In the genomic region with DNA sequence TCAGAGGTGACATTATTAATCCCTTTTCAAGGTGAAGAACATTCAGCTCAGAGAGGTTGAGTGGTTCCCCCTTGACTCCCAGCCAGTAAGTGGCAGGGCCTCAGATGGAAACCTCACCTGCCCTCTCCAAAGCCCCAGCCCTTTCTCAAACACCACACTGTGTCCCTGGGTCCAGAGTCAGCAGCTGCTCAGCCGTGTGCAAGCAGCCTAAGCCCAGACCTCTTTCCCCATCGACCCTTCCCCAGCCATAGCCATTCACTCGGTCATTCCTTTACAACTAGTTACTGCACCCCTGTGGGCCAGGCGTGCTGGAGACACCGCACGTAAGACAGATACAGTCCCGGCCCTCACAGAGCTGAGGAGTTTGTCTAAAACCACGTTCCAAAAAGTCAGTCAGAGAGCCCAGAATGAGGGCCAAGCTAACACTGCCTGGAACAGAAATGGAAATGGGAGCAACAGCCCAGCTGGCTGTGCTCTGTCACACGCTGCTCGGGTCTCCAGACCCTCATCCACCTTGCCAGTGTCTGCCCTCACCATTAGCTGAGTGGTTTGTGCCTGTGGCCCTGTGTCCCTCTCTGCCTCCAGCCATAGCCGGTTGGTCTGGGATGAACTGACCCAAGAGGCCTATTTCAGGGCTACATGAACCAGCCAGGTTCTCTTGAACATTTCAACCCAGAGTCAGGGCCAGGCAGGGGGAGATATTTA, we compare ENCODE assay signal across 12 cellular contexts. TPM values are rescaled to one million over a fixed set of nuclear protein-coding genes. Genes with fewer than 3 reads are reported as not detected.
DNase-seq lines count a peak whose midpoint lies in the region; ATAC-seq, FAIRE-seq and TF ChIP-seq lines count a peak whose summit lies in the region.
"Had no signal": no experiment of that assay in that cellular context is flagged by ENCODE, and none has a peak within 500 bp of the region (broad histone marks: within the 10 kb centered on the region; RNA-seq: fewer than 3 reads in every experiment).

No MANE protein-coding gene starts in this region.

- no peak for TF ChIP-seq EP300 in SK-N-SH (IDR thresholded peaks at IDR 0.05; ENCODE audit: borderline replicate concordance in 1 of 2, low read depth in 1 of 2, low read length in 1 of 2)

- peaks cover 28% of the 10 kb centered on the region for H3K4me1 ChIP-seq in ACC112 (ENCODE audit: control insufficient read depth, insufficient read depth, low read length, unreplicated experiment)
- peaks cover 3 to 19% of the 10 kb centered on the region in 2 experiments; a peak in 2 of 4 replicates for H3K4me1 ChIP-seq in SK-N-SH (ENCODE audit: control insufficient read depth in 1 of 2, insufficient read depth in 2 of 2, low read depth in 1 of 2, low read length in 1 of 2)
- peaks cover 79% of the 10 kb centered on the region for H3K4me1 ChIP-seq in left ventricle myocardium inferior
- H3K4me1 ChIP-seq in parathyroid adenoma = peaks cover 17% of the 10 kb centered on the region

- no peak overlapping the region; the same call in 1 of the 2 replicates for H3K4me2 ChIP-seq in SK-N-SH
- H3K4me2 ChIP-seq in parathyroid adenoma (ENCODE audit: low read length) = no peak overlapping the region

- intact Hi-C loops in left ventricle myocardium inferior (cut with micrococcal nuclease) = no loop called here

- DNase-seq in SK-N-SH = no peak
- DNase-seq in left ventricle myocardium inferior = no peak
- no peak for DNase-seq in SKM-1 (lab: John Stamatoyannopoulos, UW; ENCODE audit: unreplicated experiment)
- DNase-seq in RCC 7860 (ENCODE audit: low spot score) = no peak
- DNase-seq: kidney glomerular epithelial cell, MM.1S, NCI-H510A treated with DMSO at 0.1 percent for 48 hours had no signal

- H3K27me3 ChIP-seq in ACC112 (ENCODE audit: insufficient read depth, low read length) = peaks cover 35% of the 10 kb centered on the region
- no peaks in the 10 kb centered on the region for H3K27me3 ChIP-seq in SK-N-SH (ENCODE audit: insufficient read depth)
- H3K27me3 ChIP-seq in left ventricle myocardium inferior (ENCODE audit: low read depth) = peaks cover 26% of the 10 kb centered on the region
- H3K27me3 ChIP-seq in parathyroid adenoma (ENCODE audit: control insufficient read depth, insufficient read depth, low read length) = no peaks in the 10 kb centered on the region

- H3K4me3 ChIP-seq in ACC112 (ENCODE audit: low read depth, low read length) = no peak overlapping the region
- H3K4me3 ChIP-seq in SK-N-SH (ENCODE audit: low read depth in 2 of 2, low read length in 1 of 2) = no peak overlapping the region
- peak overlapping the region; percentile 22 for H3K4me3 ChIP-seq in left ventricle myocardium inferior
- no peak overlapping the region for H3K4me3 ChIP-seq in parathyroid adenoma (ENCODE audit: low read depth, low read length)

- no peaks in the 10 kb centered on the region for H4K20me1 ChIP-seq in SK-N-SH (ENCODE audit: insufficient read depth)

- H3F3A ChIP-seq in SK-N-SH (replicated peaks; ENCODE audit: insufficient read depth) = peaks cover 6% of the 10 kb centered on the region

- FAIRE-seq in RCC 7860 (lab: Jason Lieb, UNC) = no peak
- FAIRE-seq: GM18507 had no signal

- no peak overlapping the region for H3K9ac ChIP-seq in SK-N-SH
- no peak overlapping the region for H3K9ac ChIP-seq in parathyroid adenoma

- WGBS in SK-N-SH (ENCODE audit: low lambda C conversion rate) = 91% methylated on average over 10 of the region's 11 CpGs

- POLR2A ChIA-PET in SK-N-SH (lab: Yijun Ruan, JAX) = no interaction called here

- H3K27ac ChIP-seq in ACC112 (ENCODE audit: low read depth, low read length) (peak overlapping the region; percentile 6; the same call in 1 of the 2 replicates), SK-N-SH (ENCODE audit: low read depth in 2 of 2, low read length in 1 of 2) (peak overlapping the region in 1 of 2 experiments; percentile 16; a peak in 2 of 4 replicates), left ventricle myocardium inferior (replicated peaks) (peak overlapping the region; percentile 90), parathyroid adenoma (peak overlapping the region; percentile 50)

- H2AFZ ChIP-seq in ACC112 (ENCODE audit: low read length, unreplicated experiment) (no peak overlapping the region), SK-N-SH (ENCODE audit: low read depth) (peak overlapping the region; percentile 67; the same call in 1 of the 2 replicates), parathyroid adenoma (peak overlapping the region; percentile 82)

- TF ChIP-seq CTCF in SK-N-SH (IDR thresholded peaks at IDR 0.05) (no peak), left ventricle myocardium inferior (IDR thresholded peaks at IDR 0.05; ENCODE audit: borderline replicate concordance) (no peak), parathyroid adenoma (IDR thresholded peaks at IDR 0.05) (no peak)

- no peaks in the 10 kb centered on the region for H3K36me3 ChIP-seq in ACC112 (ENCODE audit: insufficient read depth, low read length)
- no peaks in the 10 kb centered on the region for H3K36me3 ChIP-seq in SK-N-SH (replicated peaks in 1 of 2; ENCODE audit: control insufficient read depth in 1 of 2, insufficient read depth in 2 of 2, low read length in 1 of 2)
- no peaks in the 10 kb centered on the region for H3K36me3 ChIP-seq in left ventricle myocardium inferior
- no peaks in the 10 kb centered on the region for H3K36me3 ChIP-seq in parathyroid adenoma (ENCODE audit: control insufficient read depth, insufficient read depth, low read length)

- H3K9me2 ChIP-seq in SK-N-SH = no peaks in the 10 kb centered on the region

- H3K79me2 ChIP-seq in ACC112 (ENCODE audit: control insufficient read depth, insufficient read depth, low read length, unreplicated experiment) = no peaks in the 10 kb centered on the region
- H3K79me2 ChIP-seq in SK-N-SH (ENCODE audit: insufficient read depth) = no peaks in the 10 kb centered on the region
- no peaks in the 10 kb centered on the region for H3K79me2 ChIP-seq in parathyroid adenoma

- TF ChIP-seq RAD21 in SK-N-SH (IDR thresholded peaks at IDR 0.05; ENCODE audit: low read length) = no peak

- CTCF ChIA-PET in SK-N-SH (lab: Yijun Ruan, JAX) = interaction anchor here (1.2 kb wide), 1 partner anchor 23 kb away, joined by 5 read pairs; no protein-coding TSS in a partner anchor

- no peaks in the 10 kb centered on the region for H3K9me3 ChIP-seq in SK-N-SH
- no peaks in the 10 kb centered on the region for H3K9me3 ChIP-seq in left ventricle myocardium inferior (replicated peaks)
- no peaks in the 10 kb centered on the region for H3K9me3 ChIP-seq in parathyroid adenoma (ENCODE audit: control insufficient read depth, low read length)

- ATAC-seq in GM21423 (IDR thresholded peaks at IDR 0.05; ENCODE audit: unreplicated experiment) (no peak), HG03342 (IDR thresholded peaks at IDR 0.05; ENCODE audit: unreplicated experiment) (no peak)

TF ChIP-seq in SK-N-SH, 30 proteins besides CTCF, POLR2A, EP300 and RAD21:
- TF ChIP-seq GATA2 (CRISPR knock-in tag; IDR thresholded peaks at IDR 0.05) (no peak), CHD2 (IDR thresholded peaks at IDR 0.05; ENCODE audit: low read length, partially characterized antibody) (no peak), ELF1 (IDR thresholded peaks at IDR 0.05) (no peak), FOXJ3 (CRISPR knock-in tag; IDR thresholded peaks at IDR 0.05) (no peak), GABPA (IDR thresholded peaks at IDR 0.05; ENCODE audit: low read depth) (no peak), TCF12 (IDR thresholded peaks at IDR 0.05) (no peak), MXI1 (IDR thresholded peaks at IDR 0.05; ENCODE audit: low read depth, low read length) (no peak), RCOR1 (IDR thresholded peaks at IDR 0.05; ENCODE audit: low read length) (no peak), YY1 (IDR thresholded peaks at IDR 0.05; ENCODE audit: low read depth) (no peak), NFIC (IDR thresholded peaks at IDR 0.05; ENCODE audit: borderline replicate concordance) (no peak)
- TF ChIP-seq, protein P1, sequence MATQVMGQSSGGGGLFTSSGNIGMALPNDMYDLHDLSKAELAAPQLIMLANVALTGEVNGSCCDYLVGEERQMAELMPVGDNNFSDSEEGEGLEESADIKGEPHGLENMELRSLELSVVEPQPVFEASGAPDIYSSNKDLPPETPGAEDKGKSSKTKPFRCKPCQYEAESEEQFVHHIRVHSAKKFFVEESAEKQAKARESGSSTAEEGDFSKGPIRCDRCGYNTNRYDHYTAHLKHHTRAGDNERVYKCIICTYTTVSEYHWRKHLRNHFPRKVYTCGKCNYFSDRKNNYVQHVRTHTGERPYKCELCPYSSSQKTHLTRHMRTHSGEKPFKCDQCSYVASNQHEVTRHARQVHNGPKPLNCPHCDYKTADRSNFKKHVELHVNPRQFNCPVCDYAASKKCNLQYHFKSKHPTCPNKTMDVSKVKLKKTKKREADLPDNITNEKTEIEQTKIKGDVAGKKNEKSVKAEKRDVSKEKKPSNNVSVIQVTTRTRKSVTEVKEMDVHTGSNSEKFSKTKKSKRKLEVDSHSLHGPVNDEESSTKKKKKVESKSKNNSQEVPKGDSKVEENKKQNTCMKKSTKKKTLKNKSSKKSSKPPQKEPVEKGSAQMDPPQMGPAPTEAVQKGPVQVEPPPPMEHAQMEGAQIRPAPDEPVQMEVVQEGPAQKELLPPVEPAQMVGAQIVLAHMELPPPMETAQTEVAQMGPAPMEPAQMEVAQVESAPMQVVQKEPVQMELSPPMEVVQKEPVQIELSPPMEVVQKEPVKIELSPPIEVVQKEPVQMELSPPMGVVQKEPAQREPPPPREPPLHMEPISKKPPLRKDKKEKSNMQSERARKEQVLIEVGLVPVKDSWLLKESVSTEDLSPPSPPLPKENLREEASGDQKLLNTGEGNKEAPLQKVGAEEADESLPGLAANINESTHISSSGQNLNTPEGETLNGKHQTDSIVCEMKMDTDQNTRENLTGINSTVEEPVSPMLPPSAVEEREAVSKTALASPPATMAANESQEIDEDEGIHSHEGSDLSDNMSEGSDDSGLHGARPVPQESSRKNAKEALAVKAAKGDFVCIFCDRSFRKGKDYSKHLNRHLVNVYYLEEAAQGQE (IDR thresholded peaks at IDR 0.05; ENCODE audit: low read depth, low read length) = no peak
- TF ChIP-seq, protein P2, sequence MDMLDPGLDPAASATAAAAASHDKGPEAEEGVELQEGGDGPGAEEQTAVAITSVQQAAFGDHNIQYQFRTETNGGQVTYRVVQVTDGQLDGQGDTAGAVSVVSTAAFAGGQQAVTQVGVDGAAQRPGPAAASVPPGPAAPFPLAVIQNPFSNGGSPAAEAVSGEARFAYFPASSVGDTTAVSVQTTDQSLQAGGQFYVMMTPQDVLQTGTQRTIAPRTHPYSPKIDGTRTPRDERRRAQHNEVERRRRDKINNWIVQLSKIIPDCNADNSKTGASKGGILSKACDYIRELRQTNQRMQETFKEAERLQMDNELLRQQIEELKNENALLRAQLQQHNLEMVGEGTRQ (IDR thresholded peaks at IDR 0.05; ENCODE audit: borderline replicate concordance, low read depth, low read length) = no peak

RNA-seq across cellular contexts. Expression of a gene that starts 29.6 kb away (rescaled TPM):
- polyA plus RNA-seq in SK-N-SH (2012; rRNA removed) = 0.03 and 0.05 TPM in 2 replicates
- polyA plus RNA-seq in SK-N-SH (2012; cell fraction: cytosol; rRNA removed) = 0.01 TPM in 2 replicates
- polyA plus RNA-seq in SK-N-SH (2012; cell fraction: nucleus; rRNA removed) = 0.41 and 0.43 TPM in 2 replicates
- total RNA-seq in left ventricle myocardium inferior = 0.25 TPM

RNA-seq across cellular contexts. Expression of a gene that starts 55.1 kb away (rescaled TPM):
- not detected in 2 replicates for polyA plus RNA-seq in SK-N-SH (2012; rRNA removed)
- polyA plus RNA-seq in SK-N-SH (2012; cell fraction: cytosol; rRNA removed) = not detected in 2 replicates
- 0.11 and 0.38 TPM in 2 replicates for polyA plus RNA-seq in SK-N-SH (2012; cell fraction: nucleus; rRNA removed)
- total RNA-seq in left ventricle myocardium inferior = 0.27 TPM
